10 cellular contexts compared by ENCODE assay signal in genomic region chr3:8416965-8417364, GRCh38.
A peak's percentile ranks its signal among the peaks of the same experiment; 100 is the strongest.
DNase-seq lines count a peak whose midpoint lies in the region; ATAC-seq and TF ChIP-seq lines count a peak whose summit lies in the region.
"Had no signal": no experiment of that assay in that cellular context is flagged by ENCODE, and none has a peak within 500 bp of the region (broad histone marks: within the 10 kb centered on the region; RNA-seq: fewer than 3 reads in every experiment).

No MANE protein-coding gene starts in this region.

- H3K27me3 ChIP-seq in OCI-LY3 (ENCODE audit: low read depth, low read length) (peaks cover 4% of the 10 kb centered on the region; the same call in 1 of the 2 replicates), foreskin keratinocyte (no peaks in the 10 kb centered on the region), thyroid gland (no peaks in the 10 kb centered on the region)
- H3K27me3 ChIP-seq: SJSA1 had no signal

- no peak for TF ChIP-seq POLR2A in thyroid gland (IDR thresholded peaks at IDR 0.05)

- no peaks in the 10 kb centered on the region for H3K36me3 ChIP-seq in OCI-LY3 (replicated peaks; ENCODE audit: low read depth, low read length)
- H3K36me3 ChIP-seq in thyroid gland: no peaks in the 10 kb centered on the region
- H3K36me3 ChIP-seq: SJSA1 had no signal

- H4K20me1 ChIP-seq in OCI-LY3 (ENCODE audit: insufficient read depth, low read length): no peaks in the 10 kb centered on the region

- peaks cover 12 to 14% of the 10 kb centered on the region in 2 donors for H3K4me1 Mint-ChIP-seq in natural killer cell
- H3K4me1 Mint-ChIP-seq in natural killer cell treated with Interleukin-12 subunit alpha and Interleukin-12 subunit beta and Interleukin-15 and Interleukin-18, amount 100 ng/mL, for 72 hours (ENCODE audit: low read depth in 2 of 2): peaks cover 6 to 12% of the 10 kb centered on the region in 2 donors

- H3K27ac ChIP-seq in OCI-LY3 (ENCODE audit: low read length) (no peak overlapping the region), foreskin keratinocyte (no peak overlapping the region), thyroid gland (no peak overlapping the region)
- H3K27ac ChIP-seq: SJSA1 had no signal

- H3K4me2 ChIP-seq in OCI-LY3 (ENCODE audit: low read length): peak overlapping the region; percentile 38

- no peaks in the 10 kb centered on the region for H3K79me2 ChIP-seq in OCI-LY3 (ENCODE audit: low read length)

- H3K4me3 Mint-ChIP-seq in natural killer cell: no peak overlapping the region
- no peak overlapping the region for H3K4me3 Mint-ChIP-seq in natural killer cell treated with Interleukin-12 subunit alpha and Interleukin-12 subunit beta and Interleukin-15 and Interleukin-18, amount 100 ng/mL, for 72 hours

- H2AFZ ChIP-seq in OCI-LY3 (ENCODE audit: low read depth, low read length): no peak overlapping the region

- no peaks in the 10 kb centered on the region for H3K36me3 Mint-ChIP-seq in natural killer cell
- H3K36me3 Mint-ChIP-seq in natural killer cell treated with Interleukin-12 subunit alpha and Interleukin-12 subunit beta and Interleukin-15 and Interleukin-18, amount 100 ng/mL, for 72 hours: no peaks in the 10 kb centered on the region

- 73 to 78% methylated on average over 4 of the region's 4 CpGs for WGBS in thyroid gland, 2 donors

- H3K9me3 Mint-ChIP-seq in natural killer cell: no peaks in the 10 kb centered on the region
- H3K9me3 Mint-ChIP-seq in natural killer cell treated with Interleukin-12 subunit alpha and Interleukin-12 subunit beta and Interleukin-15 and Interleukin-18, amount 100 ng/mL, for 72 hours: no peaks in the 10 kb centered on the region

- intact Hi-C loops in natural killer cell (cut with micrococcal nuclease) (loop anchor here (1.0 kb wide), 1 partner anchor 93 kb away; no protein-coding TSS in a partner anchor), thyroid gland (cut with DNase I) (no loop called here)

- H3K27me3 Mint-ChIP-seq in natural killer cell (ENCODE audit: low read depth in 2 of 2): peaks cover 0 to 6% of the 10 kb centered on the region in 2 donors
- no peaks in the 10 kb centered on the region for H3K27me3 Mint-ChIP-seq in natural killer cell treated with Interleukin-12 subunit alpha and Interleukin-12 subunit beta and Interleukin-15 and Interleukin-18, amount 100 ng/mL, for 72 hours

- no peak for DNase-seq in natural killer cell
- no peak for DNase-seq in natural killer cell treated with Interleukin-12 subunit alpha and Interleukin-12 subunit beta and Interleukin-15 and Interleukin-18, amount 100 ng/mL, for 72 hours (ENCODE audit: low spot score)
- peak in 1 of 2 donors; percentile 25 for DNase-seq in foreskin keratinocyte
- DNase-seq in thyroid gland: peak; percentile 12 to 27
- no peak for DNase-seq in NCI-H2171 treated with DMSO at 0.1 percent for 48 hours (lab: John Stamatoyannopoulos, UW)
- DNase-seq: aorta had no signal

- H3K4me1 ChIP-seq in OCI-LY3 (ENCODE audit: low read length) (no peaks in the 10 kb centered on the region), foreskin keratinocyte (no peaks in the 10 kb centered on the region), thyroid gland (no peaks in the 10 kb centered on the region)
- H3K4me1 ChIP-seq: SJSA1 had no signal

- peak overlapping the region; percentile 39 to 46 for H3K27ac Mint-ChIP-seq in natural killer cell
- H3K27ac Mint-ChIP-seq in natural killer cell treated with Interleukin-12 subunit alpha and Interleukin-12 subunit beta and Interleukin-15 and Interleukin-18, amount 100 ng/mL, for 72 hours: no peak overlapping the region

- peak overlapping the region; percentile 37 for H3K4me3 ChIP-seq in OCI-LY3 (ENCODE audit: low read length)
- no peak overlapping the region for H3K4me3 ChIP-seq in thyroid gland (replicated peaks in 1 of 3)
- H3K4me3 ChIP-seq: SJSA1 had no signal

- peak in 1 of 3 donors; percentile 39 for ATAC-seq in natural killer cell
- no peak for ATAC-seq in natural killer cell treated with Interleukin-12 subunit alpha and Interleukin-12 subunit beta and Interleukin-15 and Interleukin-18, amount 100 ng/mL, for 72 hours
- ATAC-seq in foreskin keratinocyte: peak; percentile 76
- ATAC-seq in GM18498 (IDR thresholded peaks at IDR 0.05; ENCODE audit: unreplicated experiment): no peak
- no peak for ATAC-seq in HG03439 (IDR thresholded peaks at IDR 0.05; ENCODE audit: unreplicated experiment)

- TF ChIP-seq CTCF in natural killer cell (IDR thresholded peaks at IDR 0.05): no peak
- TF ChIP-seq CTCF in OCI-LY3 (IDR thresholded peaks at IDR 0.05; ENCODE audit: low read depth, low read length): no peak
- TF ChIP-seq CTCF in foreskin keratinocyte (conservative IDR thresholded peaks at IDR 0.05): no peak
- no peak for TF ChIP-seq CTCF in thyroid gland (IDR thresholded peaks at IDR 0.05)

- H3K9me3 ChIP-seq in OCI-LY3 (ENCODE audit: insufficient read depth, low read length) (no peaks in the 10 kb centered on the region), thyroid gland (no peaks in the 10 kb centered on the region)
- H3K9me3 ChIP-seq: SJSA1 had no signal

- no peak overlapping the region for H3K9ac ChIP-seq in OCI-LY3 (ENCODE audit: low read length)

Comparison
In these comparisons a context has a peak if more than half of its experiments do, and no peak if none do; other contexts are left out.
1. H3K27ac Mint-ChIP-seq: peak in natural killer cell (2 of 2); none in natural killer cell treated with Interleukin-12 subunit alpha and Interleukin-12 subunit beta and Interleukin-15 and Interleukin-18, amount 100 ng/mL, for 72 hours (0 of 2).
2. DNase-seq: peak in thyroid gland (2 of 2); none in natural killer cell (single experiment), natural killer cell treated with Interleukin-12 subunit alpha and Interleukin-12 subunit beta and Interleukin-15 and Interleukin-18, amount 100 ng/mL, for 72 hours (single experiment) and NCI-H2171 treated with DMSO at 0.1 percent for 48 hours (single experiment).